Comparison of ENCODE assay signal across 1 cellular context in genomic region chr15:101228313-101228712, GRCh38.
TF ChIP-seq lines count a peak whose summit lies in the region.

No MANE protein-coding gene starts in this region.

TF ChIP-seq in A549, 52 proteins besides CTCF, POLR2A, EP300 and RAD21 (continued from another document):
- TF ChIP-seq USF2 (IDR thresholded peaks at IDR 0.05): no peak
